8 cellular contexts compared by ENCODE assay signal in genomic region chr7:144982133-144982532, GRCh38.
"Had no signal": no experiment of that assay in that cellular context is flagged by ENCODE, and none has a peak within 500 bp of the region (broad histone marks: within the 10 kb centered on the region; RNA-seq: fewer than 3 reads in every experiment).

No MANE protein-coding gene starts in this region.

- H3K4me3 ChIP-seq: GM23248, GM23338, HAP-1 had no signal

- H3K27ac ChIP-seq: GM23248 had no signal

- H3K4me1 Mint-ChIP-seq: GM23338, H9 had no signal

- H3K27ac Mint-ChIP-seq: GM23338, H9, HFFc6 had no signal

- H3K9me3 ChIP-seq: HAP-1 had no signal

- H3K4me1 ChIP-seq: HAP-1 had no signal

- DNase-seq: GM23248, GOT3, H7, H9, HCEC 1CT, HFFc6 had no signal

- H3K9me3 Mint-ChIP-seq: GM23338 had no signal

- H3K36me3 ChIP-seq: HAP-1 had no signal

- H3K4me3 Mint-ChIP-seq: GM23338, H9, HFFc6 had no signal

- H2AFZ ChIP-seq: GM23248, GM23338 had no signal

- H3K4me2 ChIP-seq: GM23338 had no signal

- H3K9ac ChIP-seq: GM23248 had no signal
